ENCODE assay signal across 26 cellular contexts in the genomic region with DNA sequence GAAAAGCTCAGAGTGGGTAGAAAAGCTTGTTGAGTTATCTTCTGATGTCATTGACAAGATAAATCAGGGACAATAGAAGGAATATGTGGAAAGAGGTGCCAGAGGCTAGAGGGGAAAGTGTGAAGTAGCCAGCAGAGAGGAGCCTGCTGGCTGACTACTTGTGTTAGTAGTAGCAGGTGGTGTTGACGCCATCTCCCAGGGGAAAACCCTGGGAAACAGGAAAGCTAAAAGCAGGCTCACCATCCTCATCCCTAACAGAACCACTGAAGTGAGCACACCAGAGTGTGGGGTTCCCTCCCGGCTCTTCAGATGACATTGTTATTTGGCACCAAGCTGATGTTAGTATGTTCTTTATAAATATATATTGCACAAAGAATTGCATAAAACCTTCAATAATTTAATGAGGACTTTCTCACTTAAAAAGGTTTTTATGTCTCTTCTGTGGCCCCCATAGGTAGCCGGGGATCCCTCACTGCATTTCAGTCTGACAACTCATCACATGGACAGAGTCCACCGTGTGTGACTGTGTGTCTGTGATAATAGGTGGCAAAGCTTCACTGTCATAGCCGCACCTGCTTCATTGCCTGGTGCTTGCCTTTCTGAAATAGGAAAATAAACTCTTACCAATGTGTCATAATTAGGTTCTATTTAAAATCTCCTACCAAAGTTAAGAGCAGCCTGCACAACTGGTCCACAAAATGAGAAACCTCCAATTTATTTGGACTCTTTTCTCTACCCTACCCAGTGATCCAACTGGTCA.
DNase-seq lines count a peak whose midpoint lies in the region; ATAC-seq and TF ChIP-seq lines count a peak whose summit lies in the region.
"Had no signal": no experiment of that assay in that cellular context is flagged by ENCODE, and none has a peak within 500 bp of the region (broad histone marks: within the 10 kb centered on the region; RNA-seq: fewer than 3 reads in every experiment).

No MANE protein-coding gene starts in this region.

- no peak overlapping the region for H3K27ac ChIP-seq in esophagus muscularis mucosa (replicated peaks in 1 of 4)
- H3K27ac ChIP-seq: breast epithelium, left lung, prostate gland, sigmoid colon, testis, uterus had no signal

- TF ChIP-seq POLR2A in esophagus muscularis mucosa (IDR thresholded peaks at IDR 0.05; ENCODE audit: low read depth), result no peak

- H3K9me3 Mint-ChIP-seq in activated T-cell treated with anti-CD3 and anti-CD28 coated beads, Interleukin-2, amount 50 U/mL, for 72 hours, result no peaks in the 10 kb centered on the region
- H3K9me3 Mint-ChIP-seq: activated CD8-positive, alpha-beta T cell treated with anti-CD3 and anti-CD28 coated beads for 36 hours; activated naive CD4-positive, alpha-beta T cell treated with anti-CD3 and anti-CD28 coated beads, Interleukin-2, amount 50 U/mL, for 24 hours; activated T-helper 2 cell treated with anti-CD3 and anti-CD28 coated beads, Interferon-gamma antibody, Interleukin-2, Interleukin-4, amounts not matched to agents 10 μg/mL and 5 μg/mL and 100 μg/mL, durations not matched to agents 14 hours and 24 hours and 36 hours; CD4-positive, alpha-beta T cell; H9; mesothelial cell of epicardium; naive thymus-derived CD4-positive, alpha-beta T cell had no signal

- TF ChIP-seq EP300 in esophagus muscularis mucosa (IDR thresholded peaks at IDR 0.05), result no peak

- ATAC-seq in activated T-cell treated with anti-CD3 and anti-CD28 coated beads, Interleukin-2, amount 50 U/mL, for 72 hours (replicated peaks in 1 of 2), result no peak
- ATAC-seq: activated CD8-positive, alpha-beta T cell treated with anti-CD3 and anti-CD28 coated beads for 36 hours; left lung; naive thymus-derived CD4-positive, alpha-beta T cell; SK-N-SH treated with all-trans-retinoic acid at 6 μM for 48 hours; stimulated activated naive CD8-positive, alpha-beta T cell treated with anti-CD3 and anti-CD28 coated beads, Interleukin-15, Interleukin-2, amounts not matched to agents 100 U/mL and 50 U/mL, for 24 hours had no signal

- H3K36me3 Mint-ChIP-seq in activated T-cell treated with anti-CD3 and anti-CD28 coated beads, Interleukin-2, amount 50 U/mL, for 72 hours (ENCODE audit: insufficient read depth in 2 of 2), result no peaks in the 10 kb centered on the region
- H3K36me3 Mint-ChIP-seq: activated naive CD4-positive, alpha-beta T cell treated with anti-CD3 and anti-CD28 coated beads, Interleukin-2, amount 50 U/mL, for 24 hours; mesothelial cell of epicardium; naive thymus-derived CD4-positive, alpha-beta T cell had no signal

- H3K4me1 Mint-ChIP-seq in activated T-cell treated with anti-CD3 and anti-CD28 coated beads, Interleukin-2, amount 50 U/mL, for 72 hours (ENCODE audit: low read depth), result peaks cover 6% of the 10 kb centered on the region
- H3K4me1 Mint-ChIP-seq: activated naive CD4-positive, alpha-beta T cell treated with anti-CD3 and anti-CD28 coated beads, Interleukin-2, amount 50 U/mL, for 24 hours; H9; mesothelial cell of epicardium; naive thymus-derived CD4-positive, alpha-beta T cell had no signal

- H3K27ac Mint-ChIP-seq in activated T-cell treated with anti-CD3 and anti-CD28 coated beads, Interleukin-2, amount 50 U/mL, for 72 hours, result no peak overlapping the region
- H3K27ac Mint-ChIP-seq: activated CD8-positive, alpha-beta T cell treated with anti-CD3 and anti-CD28 coated beads for 36 hours; activated naive CD4-positive, alpha-beta T cell treated with anti-CD3 and anti-CD28 coated beads, Interleukin-2, amount 50 U/mL, for 24 hours; activated T-helper 2 cell treated with anti-CD3 and anti-CD28 coated beads, Interferon-gamma antibody, Interleukin-2, Interleukin-4, amounts not matched to agents 10 μg/mL and 5 μg/mL and 100 μg/mL, durations not matched to agents 14 hours and 24 hours and 36 hours; CD4-positive, alpha-beta T cell; H9; mesothelial cell of epicardium; naive thymus-derived CD4-positive, alpha-beta T cell had no signal

- no peak overlapping the region for H3K4me3 Mint-ChIP-seq in activated T-cell treated with anti-CD3 and anti-CD28 coated beads, Interleukin-2, amount 50 U/mL, for 72 hours
- H3K4me3 Mint-ChIP-seq: activated CD8-positive, alpha-beta T cell treated with anti-CD3 and anti-CD28 coated beads for 36 hours; activated naive CD4-positive, alpha-beta T cell treated with anti-CD3 and anti-CD28 coated beads, Interleukin-2, amount 50 U/mL, for 24 hours; CD4-positive, alpha-beta T cell; H9; mesothelial cell of epicardium; naive thymus-derived CD4-positive, alpha-beta T cell had no signal

- WGBS in esophagus muscularis mucosa, result 53% methylated on average over 5 of the region's 5 CpGs

- DNase-seq in DMS 273 treated with DMSO at 0.1 percent for 48 hours (lab: John Stamatoyannopoulos, UW) (peak; percentile 5), NAMALWA (ENCODE audit: low spot score) (peak; percentile 70), NCI-H524 (lab: John Stamatoyannopoulos, UW) (peak; percentile 68 to 94), esophagus muscularis mucosa (ENCODE audit: extremely low spot score) (peak; percentile 90), NCI-H2081 (lab: John Stamatoyannopoulos, UW) (no peak)
- DNase-seq in activated CD4-positive, alpha-beta T cell treated with anti-CD3 and anti-CD28 coated beads, Interleukin-2, amount 50 U/mL, for 1 hour, result no peak
- DNase-seq in activated T-cell treated with anti-CD3 and anti-CD28 coated beads, Interleukin-2, amount 50 U/mL, for 72 hours, result no peak
- DNase-seq: activated CD4-positive, alpha-beta T cell treated with anti-CD3 and anti-CD28 coated beads for 1 hour; activated CD8-positive, alpha-beta T cell treated with anti-CD3 and anti-CD28 coated beads for 36 hours; CD4-positive, alpha-beta T cell; DMS53; H9; left lung; MG63; naive thymus-derived CD4-positive, alpha-beta T cell; sigmoid colon; stimulated activated naive CD8-positive, alpha-beta T cell treated with anti-CD3 and anti-CD28 coated beads, Interleukin-15, Interleukin-2, amounts not matched to agents 100 U/mL and 50 U/mL, for 24 hours; T-helper 2 cell; testis; uterus had no signal

- H3K27me3 Mint-ChIP-seq in activated T-cell treated with anti-CD3 and anti-CD28 coated beads, Interleukin-2, amount 50 U/mL, for 72 hours (ENCODE audit: low read depth), result peaks cover 13% of the 10 kb centered on the region

- no peak overlapping the region for H3K4me3 ChIP-seq in esophagus muscularis mucosa
- H3K4me3 ChIP-seq: breast epithelium, left lung, MG63, prostate gland, sigmoid colon, testis, uterus had no signal

- no peak for TF ChIP-seq CTCF in esophagus muscularis mucosa (IDR thresholded peaks at IDR 0.05)

- intact Hi-C loops in esophagus muscularis mucosa (cut with DNase I), result no loop called here

- no peaks in the 10 kb centered on the region for H3K4me1 ChIP-seq in esophagus muscularis mucosa
- H3K4me1 ChIP-seq: breast epithelium, left lung, prostate gland, sigmoid colon, testis, uterus had no signal

- H3K36me3 ChIP-seq in esophagus muscularis mucosa, result no peaks in the 10 kb centered on the region
- H3K36me3 ChIP-seq: left lung, MG63, prostate gland, sigmoid colon, uterus had no signal

- no peaks in the 10 kb centered on the region for H3K9me3 ChIP-seq in esophagus muscularis mucosa
- H3K9me3 ChIP-seq: breast epithelium, left lung, MG63, prostate gland, sigmoid colon, testis, uterus had no signal

- H3K27me3 ChIP-seq in esophagus muscularis mucosa, result peaks cover 0 to 6% (median 0%) of the 10 kb centered on the region in 4 donors
- H3K27me3 ChIP-seq: breast epithelium, MG63, sigmoid colon, testis had no signal

Comparison
In these comparisons a context has a peak if more than half of its experiments do, and no peak if none do; other contexts are left out.
1. DNase-seq: peak in DMS 273 treated with DMSO at 0.1 percent for 48 hours (single experiment), NAMALWA (single experiment), NCI-H524 (2 of 2) and esophagus muscularis mucosa (single experiment); none in NCI-H2081 (0 of 2), activated CD4-positive, alpha-beta T cell treated with anti-CD3 and anti-CD28 coated beads, Interleukin-2, amount 50 U/mL, for 1 hour (single experiment) and activated T-cell treated with anti-CD3 and anti-CD28 coated beads, Interleukin-2, amount 50 U/mL, for 72 hours (0 of 2).